Comparison of ENCODE assay signal across 18 cellular contexts in the genomic region with DNA sequence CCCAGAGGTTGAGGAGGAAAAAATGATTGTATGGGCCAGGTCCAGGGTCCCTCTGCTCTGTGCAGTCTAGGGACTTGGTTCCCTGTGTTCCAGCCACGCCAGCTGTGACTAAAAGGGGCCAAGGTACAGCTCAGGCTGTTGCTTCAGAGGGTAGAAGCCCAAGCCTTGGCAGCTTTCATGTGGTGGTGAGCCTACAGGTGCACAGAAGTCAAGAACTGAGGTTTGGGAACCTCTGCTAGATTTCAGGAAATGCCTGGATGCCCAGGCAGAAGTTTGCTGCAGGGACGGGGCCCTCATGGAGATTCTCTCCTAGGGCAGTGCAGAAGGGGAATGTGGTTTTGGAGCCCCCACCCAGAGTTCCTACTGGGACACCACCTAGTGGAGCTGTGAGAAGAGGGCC. TPM values are rescaled to one million over a fixed set of nuclear protein-coding genes. Genes with fewer than 3 reads are reported as not detected.
DNase-seq lines count a peak whose midpoint lies in the region; ATAC-seq and TF ChIP-seq lines count a peak whose summit lies in the region.
"Had no signal": no experiment of that assay in that cellular context is flagged by ENCODE, and none has a peak within 500 bp of the region (broad histone marks: within the 10 kb centered on the region; RNA-seq: fewer than 3 reads in every experiment).

No MANE protein-coding gene starts in this region.

- no peak overlapping the region for H3K4me3 ChIP-seq in DND-41 (ENCODE audit: low read depth in 1 of 2, low read length in 2 of 2)

- no peaks in the 10 kb centered on the region for H4K20me1 ChIP-seq in DND-41 (ENCODE audit: insufficient read depth, low read length)

- H3K4me2 ChIP-seq in DND-41 (ENCODE audit: insufficient read depth, low read length): no peak overlapping the region

- no peaks in the 10 kb centered on the region for H3K79me2 ChIP-seq in DND-41 (ENCODE audit: insufficient read depth, low read length)

- CTCF ChIA-PET in activated CD8-positive, alpha-beta memory T cell treated with anti-CD3 and anti-CD28 coated beads, Interleukin-2, amount 10 ng/mL, durations not matched to agents 7 days and 5 days (lab: Charles Lee): no interaction called here

- H3K27me3 ChIP-seq in DND-41 (ENCODE audit: insufficient read depth, low read length, poor library complexity): no peaks in the 10 kb centered on the region

- ATAC-seq in activated CD8-positive, alpha-beta memory T cell treated with anti-CD3 and anti-CD28 coated beads, Interleukin-2, amount 10 ng/mL, durations not matched to agents 7 days and 5 days: no peak
- ATAC-seq in DND-41 (ENCODE audit: insufficient read depth, low read depth): no peak
- ATAC-seq in central memory CD8-positive, alpha-beta T cell (replicated peaks; ENCODE audit: extremely low read depth, poor library complexity, severe bottlenecking): no peak
- ATAC-seq: HCT116 had no signal

- H3K4me1 ChIP-seq in DND-41 (ENCODE audit: insufficient read depth, low read length): peaks cover 47% of the 10 kb centered on the region
- H3K4me1 ChIP-seq: Caco-2 had no signal

- no peak overlapping the region for H3K27ac ChIP-seq in DND-41 (ENCODE audit: low read length)

- no peak overlapping the region for H2AFZ ChIP-seq in DND-41 (ENCODE audit: low read depth, low read length)

- H3K9me3 ChIP-seq in DND-41 (ENCODE audit: insufficient read depth, low read length, severe bottlenecking): peaks cover 25% of the 10 kb centered on the region
- H3K9me3 ChIP-seq: Caco-2 had no signal

- no peak for TF ChIP-seq CTCF in DND-41 (IDR thresholded peaks at IDR 0.05; ENCODE audit: borderline replicate concordance, extremely low read depth, low read length, poor library complexity, severe bottlenecking)

- no peak overlapping the region for H3K27ac Mint-ChIP-seq in activated CD8-positive, alpha-beta memory T cell treated with anti-CD3 and anti-CD28 coated beads, Interleukin-2, amount 10 ng/mL, durations not matched to agents 7 days and 5 days
- peak overlapping the region; percentile 8 for H3K27ac Mint-ChIP-seq in central memory CD8-positive, alpha-beta T cell (ENCODE audit: low read depth)
- H3K27ac Mint-ChIP-seq: B cell had no signal

- H3K4me1 Mint-ChIP-seq in activated CD8-positive, alpha-beta memory T cell treated with anti-CD3 and anti-CD28 coated beads, Interleukin-2, amount 10 ng/mL, durations not matched to agents 7 days and 5 days: peaks cover 33% of the 10 kb centered on the region
- peaks cover 62% of the 10 kb centered on the region for H3K4me1 Mint-ChIP-seq in central memory CD8-positive, alpha-beta T cell

- H3K9ac ChIP-seq in DND-41 (ENCODE audit: low read depth, low read length): no peak overlapping the region

- peaks cover 20% of the 10 kb centered on the region for H3K9me3 Mint-ChIP-seq in activated CD8-positive, alpha-beta memory T cell treated with anti-CD3 and anti-CD28 coated beads, Interleukin-2, amount 10 ng/mL, durations not matched to agents 7 days and 5 days (ENCODE audit: low read depth)
- H3K9me3 Mint-ChIP-seq in central memory CD8-positive, alpha-beta T cell: no peaks in the 10 kb centered on the region

- no peaks in the 10 kb centered on the region for H3K27me3 Mint-ChIP-seq in activated CD8-positive, alpha-beta memory T cell treated with anti-CD3 and anti-CD28 coated beads, Interleukin-2, amount 10 ng/mL, durations not matched to agents 7 days and 5 days
- H3K27me3 Mint-ChIP-seq in central memory CD8-positive, alpha-beta T cell: no peaks in the 10 kb centered on the region
- H3K27me3 Mint-ChIP-seq: B cell; CD4-positive, CD25-positive, alpha-beta regulatory T cell had no signal

- H3K4me3 Mint-ChIP-seq in activated CD8-positive, alpha-beta memory T cell treated with anti-CD3 and anti-CD28 coated beads, Interleukin-2, amount 10 ng/mL, durations not matched to agents 7 days and 5 days: no peak overlapping the region
- H3K4me3 Mint-ChIP-seq in central memory CD8-positive, alpha-beta T cell: no peak overlapping the region
- H3K4me3 Mint-ChIP-seq: B cell had no signal

- H3K36me3 Mint-ChIP-seq in activated CD8-positive, alpha-beta memory T cell treated with anti-CD3 and anti-CD28 coated beads, Interleukin-2, amount 10 ng/mL, durations not matched to agents 7 days and 5 days: peaks cover 32% of the 10 kb centered on the region
- H3K36me3 Mint-ChIP-seq in central memory CD8-positive, alpha-beta T cell (ENCODE audit: insufficient read depth): peaks cover 8% of the 10 kb centered on the region

- H3K36me3 ChIP-seq in DND-41 (ENCODE audit: insufficient read depth, low read length): no peaks in the 10 kb centered on the region

- DNase-seq in activated CD8-positive, alpha-beta memory T cell treated with anti-CD3 and anti-CD28 coated beads for 24 hours: peak; percentile 54
- no peak for DNase-seq in activated CD8-positive, alpha-beta memory T cell treated with anti-CD3 and anti-CD28 coated beads, Interleukin-2, amount 10 ng/mL, durations not matched to agents 7 days and 5 days
- DNase-seq in DND-41 (peak; percentile 39), NCI-H2081 treated with DMSO at 0.1 percent for 48 hours (lab: John Stamatoyannopoulos, UW) (no peak), NCI-H446 (lab: John Stamatoyannopoulos, UW) (no peak)
- DNase-seq in central memory CD8-positive, alpha-beta T cell (ENCODE audit: low spot score in 2 of 2): no peak
- DNase-seq in activated CD4-positive, alpha-beta T cell treated with anti-CD3 and anti-CD28 coated beads, Interleukin-2, amount 50 U/mL, for 1 hour: no peak
- DNase-seq: 8988T; C1 segment of cervical spinal cord; Caco-2; CD4-positive, CD25-positive, alpha-beta regulatory T cell; GDM1; GOT3; H7; IMR-90 had no signal

RNA-seq across cellular contexts. Expression of a gene that starts 10.6 kb away (rescaled TPM):
- total RNA-seq in activated CD8-positive, alpha-beta memory T cell treated with anti-CD3 and anti-CD28 coated beads, Interleukin-2, amount 10 ng/mL, durations not matched to agents 7 days and 5 days: 100 to 1,000 TPM in 1 of 2 experiments, 10 to 100 TPM in 1; 94.7 to 101 TPM
- total RNA-seq: Daoy had no signal

Comparison
In these comparisons a context has a peak if more than half of its experiments do, and no peak if none do; other contexts are left out.
1. DNase-seq: peak in activated CD8-positive, alpha-beta memory T cell treated with anti-CD3 and anti-CD28 coated beads for 24 hours (single experiment) and DND-41 (single experiment); none in activated CD8-positive, alpha-beta memory T cell treated with anti-CD3 and anti-CD28 coated beads, Interleukin-2, amount 10 ng/mL, durations not matched to agents 7 days and 5 days (single experiment), central memory CD8-positive, alpha-beta T cell (0 of 2), NCI-H2081 treated with DMSO at 0.1 percent for 48 hours (single experiment), NCI-H446 (0 of 2) and activated CD4-positive, alpha-beta T cell treated with anti-CD3 and anti-CD28 coated beads, Interleukin-2, amount 50 U/mL, for 1 hour (single experiment).